ENCODE assay signal across 9 cellular contexts in genomic region chr4:81470456-81471327, GRCh38. TPM values are rescaled to one million over a fixed set of nuclear protein-coding genes. Genes with fewer than 3 reads are reported as not detected.
A peak's percentile ranks its signal among the peaks of the same experiment; 100 is the strongest.
DNase-seq lines count a peak whose midpoint lies in the region; ATAC-seq, FAIRE-seq and TF ChIP-seq lines count a peak whose summit lies in the region.
"Had no signal": no experiment of that assay in that cellular context is flagged by ENCODE, and none has a peak within 500 bp of the region (broad histone marks: within the 10 kb centered on the region; RNA-seq: fewer than 3 reads in every experiment).

No MANE protein-coding gene starts in this region.

- no peak for FAIRE-seq in urothelium cell line (lab: Jason Lieb, UNC)
- FAIRE-seq: TTC549 had no signal

- no peaks in the 10 kb centered on the region for H3K9me3 Mint-ChIP-seq in activated naive CD4-positive, alpha-beta T cell treated with anti-CD3 and anti-CD28 coated beads, Interleukin-2, amount 50 U/mL, for 24 hours

- H3K27ac Mint-ChIP-seq in activated naive CD4-positive, alpha-beta T cell treated with anti-CD3 and anti-CD28 coated beads, Interleukin-2, amount 50 U/mL, for 24 hours = peak overlapping the region; percentile 88

- intact Hi-C loops in Right ventricle myocardium superior (cut with DNase I) = no loop called here

- peaks cover 47% of the 10 kb centered on the region for H3K4me1 Mint-ChIP-seq in activated naive CD4-positive, alpha-beta T cell treated with anti-CD3 and anti-CD28 coated beads, Interleukin-2, amount 50 U/mL, for 24 hours

- ATAC-seq in Right ventricle myocardium superior (ENCODE audit: poor library complexity) (peak; percentile 58), GM21717 (IDR thresholded peaks at IDR 0.05; ENCODE audit: unreplicated experiment) (no peak)

- H3K9me3 ChIP-seq in NT2/D1 (ENCODE audit: insufficient read depth, low read length) = no peaks in the 10 kb centered on the region

- H3K4me1 ChIP-seq in NT2/D1 (ENCODE audit: insufficient read depth, insufficient read length) = no peaks in the 10 kb centered on the region

- H3K4me3 ChIP-seq in GM12875 (ENCODE audit: low read depth, low read length) = peak overlapping the region; percentile 79
- peak overlapping the region; percentile 62 for H3K4me3 ChIP-seq in NT2/D1 (ENCODE audit: insufficient read length, low read depth)

- no peaks in the 10 kb centered on the region for H3K36me3 Mint-ChIP-seq in activated naive CD4-positive, alpha-beta T cell treated with anti-CD3 and anti-CD28 coated beads, Interleukin-2, amount 50 U/mL, for 24 hours

- DNase-seq in NT2/D1 (ENCODE audit: low read depth, low spot score) (no peak), Right ventricle myocardium superior (peak; percentile 61), nucleus accumbens (lab: John Stamatoyannopoulos, UW) (peak in 50 of 56 donors; percentile 7 to 82 (median 54)), urothelium cell line (ENCODE audit: low spot score) (peak; percentile 7), GM19238 (ENCODE audit: insufficient read length, low spot score) (no peak)

- H3K27me3 Mint-ChIP-seq in activated naive CD4-positive, alpha-beta T cell treated with anti-CD3 and anti-CD28 coated beads, Interleukin-2, amount 50 U/mL, for 24 hours = no peaks in the 10 kb centered on the region

- peaks cover 16% of the 10 kb centered on the region for H3K27me3 ChIP-seq in NT2/D1 (ENCODE audit: insufficient read depth, insufficient read length)

- H3K36me3 ChIP-seq in NT2/D1 (ENCODE audit: insufficient read depth, insufficient read length, low read length) = no peaks in the 10 kb centered on the region

- H3K9ac ChIP-seq in NT2/D1 (ENCODE audit: insufficient read length, low read depth) = peak overlapping the region; percentile 66

- peak overlapping the region; percentile 95 for H3K4me3 Mint-ChIP-seq in activated naive CD4-positive, alpha-beta T cell treated with anti-CD3 and anti-CD28 coated beads, Interleukin-2, amount 50 U/mL, for 24 hours

- no peak for TF ChIP-seq CTCF in GM12875 (IDR thresholded peaks at IDR 0.05; ENCODE audit: borderline replicate concordance, insufficient read depth, low read depth, low read length)

RNA-seq across cellular contexts. Expression of gene RASGEF1B, which starts 1.0 kb away (rescaled TPM):
- 3.3 TPM for total RNA-seq in Right ventricle myocardium superior

Comparison
In these comparisons a context has a peak if more than half of its experiments do, and no peak if none do; other contexts are left out.
1. DNase-seq: peak in Right ventricle myocardium superior (single experiment), nucleus accumbens (50 of 56) and urothelium cell line (single experiment); none in NT2/D1 (single experiment) and GM19238 (single experiment).